ENCODE assay signal across 8 cellular contexts in the genomic region with DNA sequence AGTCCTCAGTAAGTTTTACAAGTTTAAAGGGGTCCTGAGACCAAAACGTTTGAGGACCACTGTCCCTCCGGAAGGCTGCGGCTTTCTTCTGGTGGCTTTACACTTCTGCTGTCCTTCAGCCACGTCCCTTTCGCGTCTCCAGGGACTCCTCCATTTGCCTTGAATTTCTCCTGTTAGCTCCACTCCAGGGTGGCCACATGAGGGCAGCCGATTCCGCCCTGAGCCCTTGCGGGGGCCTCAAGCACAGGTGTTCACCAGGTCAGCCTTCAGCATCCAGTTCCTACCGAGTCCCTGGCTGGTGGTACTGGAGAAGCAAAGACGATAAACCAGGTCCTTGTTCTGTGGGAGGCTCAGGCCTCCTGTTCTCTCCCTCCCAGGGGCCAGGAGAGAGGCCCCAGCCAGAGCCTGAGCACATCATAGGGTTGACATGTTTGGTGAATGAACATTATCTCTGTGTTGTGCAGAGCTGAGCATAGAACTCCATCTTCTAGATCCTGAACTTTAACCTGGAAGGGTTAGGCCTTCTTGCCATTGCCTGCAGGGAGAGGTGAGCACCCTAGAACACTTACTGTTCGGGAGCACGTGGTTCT. TPM values are rescaled to one million over a fixed set of nuclear protein-coding genes. Genes with fewer than 3 reads are reported as not detected.
DNase-seq lines count a peak whose midpoint lies in the region; ATAC-seq and TF ChIP-seq lines count a peak whose summit lies in the region.

No MANE protein-coding gene starts in this region.

- no peak overlapping the region for H2AFZ ChIP-seq in SU-DHL-6 (ENCODE audit: low read depth, low read length, severe bottlenecking)

- H3K4me1 ChIP-seq in left lung, result no peaks in the 10 kb centered on the region

- no peak overlapping the region for H3K4me2 ChIP-seq in SU-DHL-6 (ENCODE audit: low read depth, low read length, poor library complexity, severe bottlenecking)

- H3K36me3 ChIP-seq in SU-DHL-6 (ENCODE audit: low read length), result no peaks in the 10 kb centered on the region
- no peaks in the 10 kb centered on the region for H3K36me3 ChIP-seq in left lung

- TF ChIP-seq CTCF in SU-DHL-6 (IDR thresholded peaks at IDR 0.05; ENCODE audit: insufficient read depth, low read length, poor library complexity, severe bottlenecking) (peak; percentile 47), left lung (IDR thresholded peaks at IDR 0.05) (peak; percentile 29 to 48)

- H3K4me3 ChIP-seq in SU-DHL-6 (ENCODE audit: insufficient read depth, low read length, poor library complexity, severe bottlenecking) (no peak overlapping the region), left lung (no peak overlapping the region)

- ATAC-seq in HG03135 (IDR thresholded peaks at IDR 0.05; ENCODE audit: unreplicated experiment), result peak; percentile 48
- ATAC-seq in left lung, result peak; percentile 98

- H3K79me2 ChIP-seq in SU-DHL-6 (ENCODE audit: insufficient read depth, low read length), result no peaks in the 10 kb centered on the region

- no peaks in the 10 kb centered on the region for H4K20me1 ChIP-seq in SU-DHL-6 (ENCODE audit: low read depth, low read length)

- no peaks in the 10 kb centered on the region for H3K9me3 ChIP-seq in SU-DHL-6 (ENCODE audit: insufficient read depth, low read length)
- H3K9me3 ChIP-seq in left lung, result no peaks in the 10 kb centered on the region

- H3K27me3 ChIP-seq in SU-DHL-6 (ENCODE audit: low read length), result no peaks in the 10 kb centered on the region
- H3K27me3 ChIP-seq in left lung, result no peaks in the 10 kb centered on the region

- no peak overlapping the region for H3K9ac ChIP-seq in SU-DHL-6 (ENCODE audit: low read length)

- intact Hi-C loops in left lung (cut with DNase I), result no loop called here

- no peaks in the 10 kb centered on the region for H3F3A ChIP-seq in SU-DHL-6 (ENCODE audit: insufficient read depth)

- H3K27ac ChIP-seq in SU-DHL-6 (ENCODE audit: low read depth, low read length), result no peak overlapping the region
- no peak overlapping the region for H3K27ac ChIP-seq in left lung

- DNase-seq in NCI-H1694 (lab: John Stamatoyannopoulos, UW), result peak; percentile 2
- no peak for DNase-seq in NCI-H1694 treated with DMSO at 0.1 percent for 48 hours (lab: John Stamatoyannopoulos, UW)
- peak; percentile 87 for DNase-seq in cerebellar cortex (ENCODE audit: low spot score)
- peak; percentile 64 to 84 for DNase-seq in left lung
- DNase-seq in stimulated activated CD8-positive, alpha-beta memory T cell treated with anti-CD3 and anti-CD28 coated beads, Interleukin-4, amount 100 ng/mL, for 4 hours (ENCODE audit: low read depth in 2 of 2, low spot score in 1 of 2), result peak; percentile 13 to 20
- DNase-seq in NOMO-1 treated with dmso at 0.1 percent for 144 hours (lab: John Stamatoyannopoulos, UW; ENCODE audit: unreplicated experiment), result no peak

- H3K9me2 ChIP-seq in SU-DHL-6 (replicated peaks; ENCODE audit: insufficient read depth, low read length), result no peaks in the 10 kb centered on the region

RNA-seq across cellular contexts. Expression of a gene that starts 27.4 kb away (rescaled TPM):
- 10 to 100 TPM; 14.5 to 20.3 TPM for total RNA-seq in left lung

RNA-seq across cellular contexts. Expression of a gene that starts 42.3 kb away (rescaled TPM):
- 10 to 100 TPM; 20.2 to 24.8 TPM for total RNA-seq in left lung

Comparison
In these comparisons a context has a peak if more than half of its experiments do, and no peak if none do; other contexts are left out.
1. DNase-seq: peak in NCI-H1694 (single experiment), cerebellar cortex (single experiment), left lung (2 of 2) and stimulated activated CD8-positive, alpha-beta memory T cell treated with anti-CD3 and anti-CD28 coated beads, Interleukin-4, amount 100 ng/mL, for 4 hours (2 of 2); none in NCI-H1694 treated with DMSO at 0.1 percent for 48 hours (single experiment) and NOMO-1 treated with dmso at 0.1 percent for 144 hours (single experiment).